In the genomic region with DNA sequence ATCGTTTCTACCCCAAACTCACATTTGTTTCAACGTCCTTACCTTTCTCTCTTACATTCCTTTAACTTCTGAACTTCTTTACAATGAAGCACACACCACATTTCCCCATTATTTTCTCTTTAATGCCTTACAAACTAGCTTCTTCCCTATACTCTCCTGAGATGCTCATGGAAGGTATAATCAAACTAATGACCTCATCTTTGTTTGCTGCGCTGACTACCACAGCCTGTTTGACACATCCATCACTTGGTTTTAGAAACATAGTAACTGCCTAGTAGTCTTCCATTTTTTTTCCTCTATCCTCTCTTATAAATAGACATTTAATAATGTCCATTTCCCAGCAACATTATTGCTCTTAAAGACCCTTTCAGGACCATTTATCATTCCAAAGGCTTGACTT, we compare ENCODE assay signal across 27 cellular contexts.
DNase-seq lines count a peak whose midpoint lies in the region; ATAC-seq, FAIRE-seq and TF ChIP-seq lines count a peak whose summit lies in the region.
"Had no signal": no experiment of that assay in that cellular context is flagged by ENCODE, and none has a peak within 500 bp of the region (broad histone marks: within the 10 kb centered on the region; RNA-seq: fewer than 3 reads in every experiment).

No MANE protein-coding gene starts in this region.

- peaks cover 49% of the 10 kb centered on the region for H3K4me1 ChIP-seq in ACC112 (ENCODE audit: control insufficient read depth, insufficient read depth, low read length, unreplicated experiment)
- H3K4me1 ChIP-seq in osteoblast (ENCODE audit: insufficient read depth, low read length) = peaks cover 60% of the 10 kb centered on the region

- H3K9me3 Mint-ChIP-seq in HFFc6 = no peaks in the 10 kb centered on the region
- peaks cover 12 to 32% of the 10 kb centered on the region in 2 donors for H3K9me3 Mint-ChIP-seq in activated naive CD4-positive, alpha-beta T cell treated with anti-CD3 and anti-CD28 coated beads, Interleukin-2, amount 50 U/mL, for 72 hours
- H3K9me3 Mint-ChIP-seq: GM23338, H9 had no signal

- H3K4me3 ChIP-seq in ACC112 (ENCODE audit: low read depth, low read length) (no peak overlapping the region), osteoblast (ENCODE audit: insufficient read depth, low read length) (no peak overlapping the region)
- H3K4me3 ChIP-seq: BLaER1 treated with 17β-estradiol and CSF1 and Interleukin-3, amounts not matched to agents 10 nM and 100 nM; GM12878; GM23338; SJSA1 had no signal

- H3K27ac ChIP-seq in ACC112 (ENCODE audit: low read depth, low read length) (peak overlapping the region; percentile 95), osteoblast (ENCODE audit: low read depth, low read length) (peak overlapping the region; percentile 98)
- H3K27ac ChIP-seq: BLaER1 treated with 17β-estradiol and CSF1 and Interleukin-3, amounts not matched to agents 10 nM and 100 nM; SJSA1 had no signal

- H3K9me3 ChIP-seq in osteoblast (ENCODE audit: low read depth, low read length) = no peaks in the 10 kb centered on the region
- H3K9me3 ChIP-seq: BLaER1 treated with 17β-estradiol and CSF1 and Interleukin-3, amounts not matched to agents 10 nM and 100 nM; SJSA1 had no signal

- H3K79me2 ChIP-seq in ACC112 (ENCODE audit: control insufficient read depth, insufficient read depth, low read length, unreplicated experiment) (no peaks in the 10 kb centered on the region), osteoblast (ENCODE audit: insufficient read depth, low read length) (no peaks in the 10 kb centered on the region)

- DNase-seq in HFFc6 (no peak), RCC 7860 (ENCODE audit: low spot score) (peak; percentile 76), osteoblast (ENCODE audit: insufficient read length, low spot score, missing footprints) (peak; percentile 42), NCI-H1092 (lab: John Stamatoyannopoulos, UW) (no peak)
- no peak for DNase-seq in activated naive CD4-positive, alpha-beta T cell treated with anti-CD3 and anti-CD28 coated beads, Interleukin-2, amount 50 U/mL, for 72 hours (ENCODE audit: low spot score in 2 of 2)
- DNase-seq: AML-193; CD4-positive, alpha-beta T cell; GDM1; H9; KG1; MM.1S; NCI-H1417; NCI-H1694; NCI-H2029 treated with DMSO at 0.1 percent for 48 hours; NCI-H226; NCI-H510A; NCI-H774 had no signal

- H3K4me3 Mint-ChIP-seq in HFFc6 = no peak overlapping the region
- H3K4me3 Mint-ChIP-seq: CD4-positive, alpha-beta T cell; GM23338; H9 had no signal

- no peaks in the 10 kb centered on the region for H4K20me1 ChIP-seq in osteoblast (ENCODE audit: insufficient read depth, low read length)

- no peaks in the 10 kb centered on the region for H3K36me3 Mint-ChIP-seq in HFFc6 (ENCODE audit: low read depth)
- H3K36me3 Mint-ChIP-seq in activated naive CD4-positive, alpha-beta T cell treated with anti-CD3 and anti-CD28 coated beads, Interleukin-2, amount 50 U/mL, for 72 hours = no peaks in the 10 kb centered on the region

- no peak for ATAC-seq in GM18861 (IDR thresholded peaks at IDR 0.05; ENCODE audit: unreplicated experiment)
- ATAC-seq in activated naive CD4-positive, alpha-beta T cell treated with anti-CD3 and anti-CD28 coated beads, Interleukin-2, amount 50 U/mL, for 72 hours = no peak
- ATAC-seq: GM12878, GM23338, Right ventricle myocardium inferior had no signal

- no peaks in the 10 kb centered on the region for H3K27me3 ChIP-seq in ACC112 (ENCODE audit: insufficient read depth, low read length)
- H3K27me3 ChIP-seq in osteoblast (ENCODE audit: insufficient read depth, low read length) = no peaks in the 10 kb centered on the region
- H3K27me3 ChIP-seq: SJSA1 had no signal

- no peak for TF ChIP-seq CTCF in HFFc6 (IDR thresholded peaks at IDR 0.05)
- TF ChIP-seq CTCF in osteoblast (IDR thresholded peaks at IDR 0.05; ENCODE audit: extremely low read depth, low read depth, low read length) = no peak

- peak overlapping the region; percentile 20 for H3K27ac Mint-ChIP-seq in HFFc6
- H3K27ac Mint-ChIP-seq in activated naive CD4-positive, alpha-beta T cell treated with anti-CD3 and anti-CD28 coated beads, Interleukin-2, amount 50 U/mL, for 72 hours = no peak overlapping the region
- H3K27ac Mint-ChIP-seq: CD4-positive, alpha-beta T cell; GM23338; H9 had no signal

- H3K36me3 ChIP-seq in ACC112 (ENCODE audit: insufficient read depth, low read length) (no peaks in the 10 kb centered on the region), osteoblast (ENCODE audit: insufficient read depth, low read length) (no peaks in the 10 kb centered on the region)
- H3K36me3 ChIP-seq: BLaER1 treated with 17β-estradiol and CSF1 and Interleukin-3, amounts not matched to agents 10 nM and 100 nM; SJSA1 had no signal

- FAIRE-seq in RCC 7860 (lab: Jason Lieb, UNC) = peak; percentile 77
- FAIRE-seq: A204.1, D721Med, GM12878, HTR-8/SVneo had no signal

- no peak overlapping the region for H2AFZ ChIP-seq in ACC112 (ENCODE audit: low read length, unreplicated experiment)
- no peak overlapping the region for H2AFZ ChIP-seq in osteoblast (ENCODE audit: low read length)
- H2AFZ ChIP-seq: GM23338 had no signal

- H3K27me3 Mint-ChIP-seq in HFFc6 (ENCODE audit: insufficient read depth) = no peaks in the 10 kb centered on the region; the same call in 1 of the 2 replicates
- H3K27me3 Mint-ChIP-seq: CD4-positive, alpha-beta T cell had no signal

- no peak overlapping the region for H3K4me2 ChIP-seq in osteoblast (ENCODE audit: insufficient read depth, low read length)
- H3K4me2 ChIP-seq: GM23338 had no signal

- peaks cover 65% of the 10 kb centered on the region for H3K4me1 Mint-ChIP-seq in HFFc6 (ENCODE audit: low read depth)
- H3K4me1 Mint-ChIP-seq: GM23338 had no signal

Comparison
In these comparisons a context has a peak if more than half of its experiments do, and no peak if none do; other contexts are left out.
1. DNase-seq: peak in RCC 7860 (single experiment) and osteoblast (single experiment); none in HFFc6 (single experiment), NCI-H1092 (single experiment) and activated naive CD4-positive, alpha-beta T cell treated with anti-CD3 and anti-CD28 coated beads, Interleukin-2, amount 50 U/mL, for 72 hours (0 of 2).